Comparison of ENCODE assay signal across 1 cellular context in genomic region chr12:57941165-57941894, GRCh38.
A peak's percentile ranks its signal among the peaks of the same experiment; 100 is the strongest.
TF ChIP-seq lines count a peak whose summit lies in the region.

ATP23 (plus strand) TSS chr12:57941567; CDS start chr12:57941702, 135 bp downstream.

TF ChIP-seq in K562, 482 proteins besides CTCF, POLR2A, EP300 and RAD21 (continued from another document and continues in another):
- TF ChIP-seq ZNF655 (CRISPR knock-in tag; IDR thresholded peaks at IDR 0.05) (no peak), GTF2F1 (IDR thresholded peaks at IDR 0.05; ENCODE audit: low read depth, low read length) (peak; percentile 80; the same call in 1 of the 2 replicates), NCOA4 (IDR thresholded peaks at IDR 0.05; ENCODE audit: partially characterized antibody) (no peak), POLR2AphosphoS5 (IDR thresholded peaks at IDR 0.05; ENCODE audit: control insufficient read depth, insufficient read depth, low read depth, low read length) (peak; percentile 92), PATZ1 (CRISPR knock-in tag; IDR thresholded peaks at IDR 0.05; ENCODE audit: borderline replicate concordance) (no peak), MGA (IDR thresholded peaks at IDR 0.05) (peak; percentile 59), STAT6 (CRISPR knock-in tag; IDR thresholded peaks at IDR 0.05) (no peak), HMGXB4 (CRISPR knock-in tag; IDR thresholded peaks at IDR 0.05) (0 out of 2 replicates have a peak, but pooled peaks have one; percentile 68), PTBP1 (IDR thresholded peaks at IDR 0.05; ENCODE audit: low read depth, low read length) (no peak), FOXK2 (conservative IDR thresholded peaks at IDR 0.05 in 1 of 2, IDR thresholded peaks at IDR 0.05 in 1 of 2; ENCODE audit: low read depth in 2 of 2) (no peak; a peak in 1 of 4 replicates), ZNF239 (CRISPR knock-in tag; IDR thresholded peaks at IDR 0.05) (no peak), MLX (CRISPR knock-in tag; conservative IDR thresholded peaks at IDR 0.05) (0 out of 4 replicates have a peak, but pooled peaks of 1 of the 2 experiments have one; percentile 48), RAD51 (IDR thresholded peaks at IDR 0.05; ENCODE audit: borderline replicate concordance, low read depth) (no peak), ZBED1 (IDR thresholded peaks at IDR 0.05) (no peak), ZNF41 (CRISPR knock-in tag; conservative IDR thresholded peaks at IDR 0.05) (no peak), ELK1 (CRISPR knock-in tag; IDR thresholded peaks at IDR 0.05) (no peak), ZNF133 (CRISPR knock-in tag; IDR thresholded peaks at IDR 0.05) (0 out of 2 replicates have a peak, but pooled peaks have one; percentile 35), RBM17 (IDR thresholded peaks at IDR 0.05; ENCODE audit: borderline replicate concordance, low read depth, low read length) (no peak), ARNT (IDR thresholded peaks at IDR 0.05) (no peak; a peak in 1 of 4 replicates), RNF219 (CRISPR knock-in tag; IDR thresholded peaks at IDR 0.05) (no peak), ZMIZ1 (IDR thresholded peaks at IDR 0.05; ENCODE audit: low read depth in 2 of 2, low read length in 2 of 2) (peak in 1 of 2 experiments; percentile 35; a peak in 2 of 4 replicates)
